15 cellular contexts compared by ENCODE assay signal in the genomic region with DNA sequence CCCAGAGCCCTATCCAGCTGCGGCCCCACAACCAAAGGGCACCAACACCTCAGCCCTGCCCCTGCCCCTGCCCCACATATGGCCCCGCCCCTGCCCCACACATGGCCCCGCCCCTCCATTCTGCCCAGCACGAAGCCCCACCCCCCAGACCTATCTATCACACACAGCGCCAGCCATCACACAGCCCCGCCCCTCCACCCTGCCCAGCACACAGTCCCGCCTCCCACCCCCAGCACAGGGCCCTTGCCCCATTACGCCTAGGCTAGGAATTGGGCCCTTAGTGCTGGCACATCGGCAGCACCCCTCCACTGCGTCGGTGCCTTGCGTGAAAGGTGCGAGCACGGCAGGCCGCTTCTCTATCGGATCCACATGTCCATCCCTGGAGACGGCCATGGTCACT.
A peak's percentile ranks its signal among the peaks of the same experiment; 100 is the strongest.
DNase-seq lines count a peak whose midpoint lies in the region; TF ChIP-seq lines count a peak whose summit lies in the region.
"Had no signal": no experiment of that assay in that cellular context is flagged by ENCODE, and none has a peak within 500 bp of the region (broad histone marks: within the 10 kb centered on the region; RNA-seq: fewer than 3 reads in every experiment).

No MANE protein-coding gene starts in this region.

- no peak overlapping the region for H3K18ac ChIP-seq in H9 (ENCODE audit: insufficient read length, low read depth, low read length)

- H2AFZ ChIP-seq in H9 (ENCODE audit: low read length): no peak overlapping the region
- H2AFZ ChIP-seq: PC-9 had no signal

- H3K9me3 Mint-ChIP-seq in H9: no peaks in the 10 kb centered on the region; a peak in 1 of 5 replicates
- H3K9me3 Mint-ChIP-seq: activated T-cell treated with anti-CD3 and anti-CD28 coated beads, Interleukin-2, amount 50 U/mL, for 72 hours had no signal

- DNase-seq in BE2C (peak; percentile 79), H9 (peak; percentile 85), WERI-Rb-1 (peak; percentile 61), colonic mucosa (no peak), NCI-H524 treated with DMSO at 0.1 percent for 48 hours (lab: John Stamatoyannopoulos, UW) (no peak), NCI-H446 treated with DMSO at 0.1 percent for 48 hours (lab: John Stamatoyannopoulos, UW) (no peak), HPDE6-E6E7 (ENCODE audit: extremely low spot score) (no peak)
- DNase-seq: activated naive CD8-positive, alpha-beta T cell treated with anti-CD3 and anti-CD28 coated beads, Interleukin-2, amount 50 U/mL, for 24 hours; activated T-cell treated with anti-CD3 and anti-CD28 coated beads, Interleukin-2, amount 50 U/mL, for 72 hours; left lung; NCI-H187; NCI-H524; PC-9; T-helper 9 cell had no signal

- no CpG with 5 or more reads among the region's 17 CpGs for WGBS in H9 (ENCODE audit: extremely low coverage, insufficient read length, low lambda C conversion rate)

- H3K56ac ChIP-seq in H9 (ENCODE audit: insufficient read length, low read depth, low read length): no peak overlapping the region

- peaks cover 50% of the 10 kb centered on the region for H3K4me1 ChIP-seq in BE2C
- H3K4me1 ChIP-seq in H9 (ENCODE audit: insufficient read depth, low read length): no peaks in the 10 kb centered on the region
- H3K4me1 ChIP-seq in colonic mucosa: no peaks in the 10 kb centered on the region

- no peak overlapping the region for H3K4me3 Mint-ChIP-seq in H9
- H3K4me3 Mint-ChIP-seq: activated naive CD8-positive, alpha-beta T cell treated with anti-CD3 and anti-CD28 coated beads, Interleukin-2, amount 50 U/mL, for 24 hours; activated T-cell treated with anti-CD3 and anti-CD28 coated beads, Interleukin-2, amount 50 U/mL, for 72 hours had no signal

- no peak overlapping the region for H4K8ac ChIP-seq in H9 (replicated peaks; ENCODE audit: insufficient read length, low read depth, low read length)

- peaks cover 7 to 15% (median 8%) of the 10 kb centered on the region in 3 experiments; a peak in 6 of 7 replicates for H3K36me3 Mint-ChIP-seq in H9 (ENCODE audit: insufficient read depth in 1 of 3, low read depth in 3 of 3)

- H3K79me2 ChIP-seq in H9 (ENCODE audit: insufficient read depth, low read length): no peaks in the 10 kb centered on the region; the same call in 1 of the 2 replicates

- no peak overlapping the region for H2BK120ac ChIP-seq in H9 (ENCODE audit: low read depth, low read length, poor library complexity, severe bottlenecking)

- H3K4me1 Mint-ChIP-seq in H9: peaks cover 50 to 70% of the 10 kb centered on the region in 2 experiments

- H3K4me2 ChIP-seq in H9 (ENCODE audit: insufficient read depth, insufficient read length, low read length): no peak overlapping the region
- H3K4me2 ChIP-seq: PC-9 had no signal

- no peaks in the 10 kb centered on the region for H3K9me3 ChIP-seq in BE2C
- H3K9me3 ChIP-seq in H9 (ENCODE audit: control insufficient read depth, low read depth, low read length): no peaks in the 10 kb centered on the region
- no peaks in the 10 kb centered on the region for H3K9me3 ChIP-seq in WERI-Rb-1 (ENCODE audit: severe bottlenecking)
- no peaks in the 10 kb centered on the region for H3K9me3 ChIP-seq in colonic mucosa
- H3K9me3 ChIP-seq: left lung had no signal

- no peak overlapping the region for H2BK5ac ChIP-seq in H9 (ENCODE audit: insufficient read length, low read length)

- H2BK15ac ChIP-seq in H9 (ENCODE audit: low read depth, low read length): no peak overlapping the region

- no peak overlapping the region for H2AK5ac ChIP-seq in H9 (ENCODE audit: insufficient read length, low read length)

- H3K27me3 Mint-ChIP-seq in H9 (ENCODE audit: low read depth): no peaks in the 10 kb centered on the region; the same call in 1 of the 2 replicates

- H3K27ac ChIP-seq in H9 (ENCODE audit: insufficient read length, low read depth, low read length) (no peak overlapping the region), WERI-Rb-1 (no peak overlapping the region), layer of hippocampus (ENCODE audit: low read depth, low read length) (peak overlapping the region; percentile 93), colonic mucosa (no peak overlapping the region)
- H3K27ac ChIP-seq: left lung, PC-9 had no signal

- no peak overlapping the region for H4K91ac ChIP-seq in H9 (ENCODE audit: insufficient read length, low read depth, low read length)

- H3K36me3 ChIP-seq in BE2C (no peaks in the 10 kb centered on the region), WERI-Rb-1 (peaks cover 15% of the 10 kb centered on the region), colonic mucosa (no peaks in the 10 kb centered on the region)

- intact Hi-C loops in colonic mucosa (cut with DNase I): no loop called here

- H3K27ac Mint-ChIP-seq in H9: peak overlapping the region; percentile 83 to 92 (median 85); a peak in 4 of 7 replicates
- H3K27ac Mint-ChIP-seq: activated naive CD8-positive, alpha-beta T cell treated with anti-CD3 and anti-CD28 coated beads, Interleukin-2, amount 50 U/mL, for 24 hours; activated T-cell treated with anti-CD3 and anti-CD28 coated beads, Interleukin-2, amount 50 U/mL, for 72 hours had no signal

- H4K20me1 ChIP-seq in H9 (ENCODE audit: control insufficient read depth, insufficient read depth, insufficient read length): peaks cover 2% of the 10 kb centered on the region

- H3T11ph ChIP-seq in H9 (ENCODE audit: low read length): no peak overlapping the region

- H3K79me1 ChIP-seq in H9 (ENCODE audit: insufficient read depth, low read depth, low read length, poor library complexity, severe bottlenecking): no peaks in the 10 kb centered on the region

- no peak overlapping the region for H3K23ac ChIP-seq in H9 (ENCODE audit: insufficient read length, low read depth, low read length)

- no peak overlapping the region for H2BK12ac ChIP-seq in H9 (ENCODE audit: insufficient read length, low read depth, low read length)

- H2BK20ac ChIP-seq in H9 (ENCODE audit: low read depth, low read length, poor library complexity, severe bottlenecking): no peak overlapping the region

- no peaks in the 10 kb centered on the region for H3K23me2 ChIP-seq in H9 (ENCODE audit: insufficient read length, low read depth, low read length, poor library complexity, severe bottlenecking)

- no peak overlapping the region for H3K14ac ChIP-seq in H9 (ENCODE audit: insufficient read depth, low read length)

- H3K4me3 ChIP-seq in BE2C (ENCODE audit: low read depth, low read length) (no peak overlapping the region), WERI-Rb-1 (ENCODE audit: low read depth, low read length) (no peak overlapping the region), colonic mucosa (no peak overlapping the region)
- H3K4me3 ChIP-seq: left lung, PC-9 had no signal

- no peak overlapping the region for H3K9ac ChIP-seq in H9 (ENCODE audit: extremely low read depth, insufficient read length, low read length)
- no peak overlapping the region for H3K9ac ChIP-seq in colonic mucosa (ENCODE audit: low read depth in 2 of 2, low read length in 2 of 2)

- TF ChIP-seq CTCF in BE2C (IDR thresholded peaks at IDR 0.05; ENCODE audit: low read depth, low read length) (no peak), H9 (conservative IDR thresholded peaks at IDR 0.05) (no peak), WERI-Rb-1 (IDR thresholded peaks at IDR 0.05; ENCODE audit: low read depth, low read length) (no peak), colonic mucosa (IDR thresholded peaks at IDR 0.05) (no peak)

- H4K5ac ChIP-seq in H9 (ENCODE audit: insufficient read length, low read depth, low read length): no peak overlapping the region

- H3K4ac ChIP-seq in H9 (ENCODE audit: low read depth, low read length): no peak overlapping the region

- H3K27me3 ChIP-seq in BE2C (no peaks in the 10 kb centered on the region), H9 (ENCODE audit: insufficient read depth, low read length) (no peaks in the 10 kb centered on the region), WERI-Rb-1 (ENCODE audit: insufficient read depth, low read depth, severe bottlenecking) (no peaks in the 10 kb centered on the region), layer of hippocampus (ENCODE audit: control insufficient read depth, insufficient read depth, low read length) (no peaks in the 10 kb centered on the region), colonic mucosa (no peaks in the 10 kb centered on the region)
- H3K27me3 ChIP-seq: left lung had no signal

Comparison
In these comparisons a context has a peak if more than half of its experiments do, and no peak if none do; other contexts are left out.
1. DNase-seq: peak in BE2C (single experiment), H9 (single experiment) and WERI-Rb-1 (single experiment); none in colonic mucosa (single experiment), NCI-H524 treated with DMSO at 0.1 percent for 48 hours (single experiment), NCI-H446 treated with DMSO at 0.1 percent for 48 hours (single experiment) and HPDE6-E6E7 (single experiment).